12 cellular contexts compared by ENCODE assay signal in genomic region chr12:11351736-11352135, GRCh38. TPM values are rescaled to one million over a fixed set of nuclear protein-coding genes. Genes with fewer than 3 reads are reported as not detected.
DNase-seq lines count a peak whose midpoint lies in the region; ATAC-seq, FAIRE-seq and TF ChIP-seq lines count a peak whose summit lies in the region.
"Not testable (repeated sequence)": the region's sequence is repeated elsewhere in the genome, so short reads cannot be mapped to it uniquely, and the experiment has no call there.
"Had no signal": no experiment of that assay in that cellular context is flagged by ENCODE, and none has a peak within 500 bp of the region (broad histone marks: within the 10 kb centered on the region; RNA-seq: fewer than 3 reads in every experiment).

No MANE protein-coding gene starts in this region.

- FAIRE-seq in GM19239 (lab: Jason Lieb, UNC) (peak; percentile 81), astrocyte (lab: Jason Lieb, UNC) (peak; percentile 26), keratinocyte (lab: Jason Lieb, UNC) (peak; percentile 20), urothelium cell line (lab: Jason Lieb, UNC) (peak; percentile 91)

- DNase-seq in GM19239 (ENCODE audit: insufficient read length, low spot score); astrocyte (ENCODE audit: low read depth); keratinocyte (ENCODE audit: low read depth, low spot score); urothelium cell line (ENCODE audit: low spot score): not testable (repeated sequence)
- DNase-seq in PC-3 (peak; percentile 35), dermis blood vessel endothelial cell (peak; percentile 51)

- not testable (repeated sequence) for H3K27me3 Mint-ChIP-seq in astrocyte (ENCODE audit: low read depth, unreplicated experiment)

- not testable (repeated sequence) for H3K36me3 ChIP-seq in PC-3 (ENCODE audit: low read depth, low read length); astrocyte (ENCODE audit: insufficient read depth, low read length); keratinocyte (ENCODE audit: control insufficient read depth in 2 of 2, extremely low read depth in 1 of 2, insufficient read depth in 2 of 2, low read length in 2 of 2)

- POLR2A ChIA-PET in PC-3 (lab: Charles Lee; ENCODE audit: unreplicated experiment), result not testable (repeated sequence)

- H3K4me2 ChIP-seq in PC-3 (ENCODE audit: low read length); astrocyte (ENCODE audit: low read length); keratinocyte (ENCODE audit: control insufficient read depth, extremely low read depth, insufficient read depth, low read depth, low read length): not testable (repeated sequence)

- not testable (repeated sequence) for H2AFZ ChIP-seq in PC-3 (ENCODE audit: low read length); astrocyte (ENCODE audit: low read depth, low read length); keratinocyte (ENCODE audit: control insufficient read depth, low read length)

- TF ChIP-seq CTCF in PC-3 (conservative IDR thresholded peaks at IDR 0.05; ENCODE audit: low read depth, low read length); astrocyte (IDR thresholded peaks at IDR 0.05; ENCODE audit: insufficient read depth, low read depth, low read length); keratinocyte (optimal IDR thresholded peaks at IDR 0.05 in 1 of 3, IDR thresholded peaks at IDR 0.05 in 1 of 3, conservative IDR thresholded peaks at IDR 0.05 in 1 of 3; ENCODE audit: extremely low read depth in 1 of 3, insufficient read depth in 2 of 3, low read length in 3 of 3): not testable (repeated sequence)

- not testable (repeated sequence) for H3K79me2 ChIP-seq in PC-3 (ENCODE audit: low read length); astrocyte (ENCODE audit: insufficient read depth, low read length); keratinocyte (ENCODE audit: control insufficient read depth, insufficient read depth, low read length)

- not testable (repeated sequence) for H3K9me1 ChIP-seq in keratinocyte (ENCODE audit: control insufficient read depth, extremely low read depth, insufficient read depth, low read length)

- H3K9ac ChIP-seq in PC-3 (ENCODE audit: low read length); astrocyte (ENCODE audit: low read length); keratinocyte (ENCODE audit: control insufficient read depth, extremely low read depth, insufficient read depth, low read length): not testable (repeated sequence)

- not testable (repeated sequence) for H3K36me3 Mint-ChIP-seq in astrocyte (ENCODE audit: low read depth, unreplicated experiment)

- not testable (repeated sequence) for H4K20me1 ChIP-seq in PC-3 (ENCODE audit: low read length); astrocyte (ENCODE audit: insufficient read depth, low read length); keratinocyte (ENCODE audit: control insufficient read depth, extremely low read depth, insufficient read depth, low read length)

- not testable (repeated sequence) for BruUV-seq in PC-3 (replicated peaks; lab: Mats Ljungman, UMichigan)

- H3K4me3 ChIP-seq in PC-3 (ENCODE audit: low read length); astrocyte (ENCODE audit: insufficient read depth, low read depth, low read length); keratinocyte (ENCODE audit: control insufficient read depth in 2 of 3, extremely low read depth in 1 of 3, insufficient read depth in 2 of 3, low read depth in 1 of 3, low read length in 3 of 3): not testable (repeated sequence)

- not testable (repeated sequence) for H3K4me1 Mint-ChIP-seq in astrocyte (ENCODE audit: low read depth, unreplicated experiment)

- H3K4me3 Mint-ChIP-seq in astrocyte (ENCODE audit: unreplicated experiment), result not testable (repeated sequence)

- H3K27ac Mint-ChIP-seq in astrocyte (ENCODE audit: unreplicated experiment), result not testable (repeated sequence)

- not testable (repeated sequence) for H3K27me3 ChIP-seq in PC-3 (ENCODE audit: low read length); astrocyte (ENCODE audit: insufficient read depth, low read length); keratinocyte (ENCODE audit: control insufficient read depth, extremely low read depth, insufficient read depth, low read length)

- CTCF ChIA-PET in PC-3 (lab: Charles Lee), result not testable (repeated sequence)

- not testable (repeated sequence) for H3K9me3 Mint-ChIP-seq in astrocyte (ENCODE audit: unreplicated experiment)

- H3K9me2 ChIP-seq in PC-3 (replicated peaks; ENCODE audit: low read length), result not testable (repeated sequence)

- intact Hi-C loops in PC-3 (cut with micrococcal nuclease), result not testable (repeated sequence)

- not testable (repeated sequence) for H3F3A ChIP-seq in PC-3 (ENCODE audit: low read length, unreplicated experiment)

- H3K27ac ChIP-seq in PC-3 (ENCODE audit: low read length), result peak overlapping the region; percentile 13; the same call in 1 of the 2 replicates
- H3K27ac ChIP-seq in astrocyte (ENCODE audit: low read depth, low read length); keratinocyte (ENCODE audit: control insufficient read depth, insufficient read depth, low read length): not testable (repeated sequence)

- not testable (repeated sequence) for H3K4me1 ChIP-seq in PC-3 (ENCODE audit: insufficient read depth, low read length); astrocyte (ENCODE audit: insufficient read depth, low read length); keratinocyte (ENCODE audit: control insufficient read depth, extremely low read depth, insufficient read depth, low read length)

- dilution Hi-C loops in keratinocyte (cut with MboI; ENCODE audit: extremely low pct_ligation_motif_present, low sequenced_read_pairs), result not testable (repeated sequence)

- ATAC-seq in PC-3, result peak; percentile 79

- H3K9me3 ChIP-seq in PC-3 (ENCODE audit: low read length); astrocyte (ENCODE audit: insufficient read depth, low read depth, low read length); keratinocyte (ENCODE audit: control insufficient read depth, low read depth, low read length): not testable (repeated sequence)

RNA-seq across cellular contexts. Expression of gene PRB4, which starts 41.5 kb away (rescaled TPM):
- not detected in 2 replicates for total RNA-seq in PC-3 (2014; rRNA removed)
- not detected in 2 replicates for total RNA-seq in astrocyte
- not detected in 2 replicates for total RNA-seq in dermis blood vessel endothelial cell
- not detected in 3 replicates for polyA plus RNA-seq in keratinocyte
- polyA plus RNA-seq in keratinocyte (2011; ENCODE audit: low read depth), result not detected
- polyA plus RNA-seq in keratinocyte (2011; cell fraction: cytosol; rRNA removed), result not detected in 2 replicates
- not detected in 2 replicates for polyA plus RNA-seq in keratinocyte (2011; cell fraction: nucleus; rRNA removed)
- not detected in 2 replicates for polyA plus RNA-seq in keratinocyte (2012; ENCODE audit: low replicate concordance)
- not detected in 3 replicates for polyA minus RNA-seq in keratinocyte
- not detected for polyA minus RNA-seq in keratinocyte (2011; cell fraction: cytosol; rRNA and poly(A)+ RNA removed)
- polyA minus RNA-seq in keratinocyte (2011; cell fraction: nucleus; rRNA and poly(A)+ RNA removed), result not detected in 2 replicates
- total RNA-seq: CD4-positive, alpha-beta T cell; CD8-positive, alpha-beta memory T cell; G401; HFFc6 had no signal
- polyA plus RNA-seq: A549; CD14-positive monocyte; CD8-positive, alpha-beta memory T cell had no signal

RNA-seq across cellular contexts. Expression of gene PRB2, which starts 43.6 kb away (rescaled TPM):
- total RNA-seq in PC-3 (2014; rRNA removed) (not detected in 2 replicates), astrocyte (not detected in 2 replicates), dermis blood vessel endothelial cell (not detected in 2 replicates)
- polyA plus RNA-seq in keratinocyte, result 0.18 TPM in 1 of 3 replicates, not detected in the others
- 0.86 TPM for polyA plus RNA-seq in keratinocyte (2011; ENCODE audit: low read depth)
- polyA plus RNA-seq in keratinocyte (2011; cell fraction: cytosol; rRNA removed), result not detected in 2 replicates
- polyA plus RNA-seq in keratinocyte (2011; cell fraction: nucleus; rRNA removed), result 0.28 TPM in 1 of 2 replicates, not detected in the other
- polyA plus RNA-seq in keratinocyte (2012; ENCODE audit: low replicate concordance), result 0.08 and 12.9 TPM in 2 replicates
- polyA minus RNA-seq in keratinocyte, result not detected in 3 replicates
- polyA minus RNA-seq in keratinocyte (2011; cell fraction: cytosol; rRNA and poly(A)+ RNA removed), result not detected
- not detected in 2 replicates for polyA minus RNA-seq in keratinocyte (2011; cell fraction: nucleus; rRNA and poly(A)+ RNA removed)
- total RNA-seq: CD4-positive, alpha-beta T cell; CD8-positive, alpha-beta memory T cell; G401; HFFc6 had no signal
- polyA plus RNA-seq: A549; CD14-positive monocyte; CD8-positive, alpha-beta memory T cell had no signal
